9 cellular contexts compared by ENCODE assay signal in the genomic region with DNA sequence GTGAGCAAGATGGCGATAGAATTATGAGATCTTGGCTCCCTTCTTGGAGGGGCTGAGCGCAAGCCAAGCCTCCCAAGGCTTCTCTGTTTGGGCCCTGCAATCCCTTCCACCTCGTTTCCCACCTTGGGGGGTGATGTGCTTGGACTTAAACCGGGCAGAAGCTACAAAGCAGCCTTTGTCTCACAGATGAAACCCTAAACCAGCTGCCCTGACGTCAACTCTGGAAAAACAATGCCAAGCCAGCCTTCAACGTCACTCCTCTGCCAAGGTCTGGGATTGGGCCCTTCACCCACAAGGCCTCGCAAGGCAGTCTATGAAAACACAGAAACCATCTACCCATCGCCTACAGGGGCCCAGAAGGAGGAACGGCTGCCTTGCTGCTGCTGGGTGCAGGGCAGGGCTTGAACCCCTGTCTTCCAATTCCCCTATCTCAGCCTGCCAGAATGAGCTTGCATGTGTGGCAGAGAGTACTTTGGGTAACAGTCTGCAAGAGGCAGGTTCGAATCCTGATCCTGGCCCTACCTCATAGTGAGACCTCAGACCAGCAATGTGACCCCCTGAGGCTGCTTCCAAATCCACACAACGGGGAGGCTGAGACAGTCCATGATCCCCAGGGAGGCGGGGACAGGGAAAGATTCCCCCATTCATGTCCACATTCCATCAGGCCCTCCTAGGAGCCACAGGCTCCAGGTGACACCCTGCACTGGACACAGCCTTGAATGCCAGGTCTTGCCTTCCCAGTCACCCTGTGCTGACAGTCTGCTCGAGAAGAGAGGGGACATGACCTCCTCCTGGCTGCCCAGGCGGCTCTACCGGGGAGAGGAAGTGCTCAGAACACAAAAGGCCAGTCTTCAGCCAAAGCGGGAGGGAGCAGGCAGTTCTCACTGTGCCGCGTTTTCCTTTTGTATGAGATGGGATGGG. TPM values are rescaled to one million over a fixed set of nuclear protein-coding genes. Genes with fewer than 3 reads are reported as not detected.
DNase-seq lines count a peak whose midpoint lies in the region; ATAC-seq and TF ChIP-seq lines count a peak whose summit lies in the region.
"Had no signal": no experiment of that assay in that cellular context is flagged by ENCODE, and none has a peak within 500 bp of the region (broad histone marks: within the 10 kb centered on the region; RNA-seq: fewer than 3 reads in every experiment).

No MANE protein-coding gene starts in this region.

- H3K4me1 ChIP-seq in HUES6 (ENCODE audit: control insufficient read depth, insufficient read depth, low read length) (peaks cover 71% of the 10 kb centered on the region), adrenal gland (replicated peaks in 1 of 2) (peaks cover 33 to 76% of the 10 kb centered on the region in 2 donors), left ventricle myocardium inferior (peaks cover 73% of the 10 kb centered on the region)

- H3K36me3 ChIP-seq in HUES6 (ENCODE audit: control insufficient read depth, insufficient read depth, low read length) (no peaks in the 10 kb centered on the region), adrenal gland (replicated peaks in 1 of 2) (no peaks in the 10 kb centered on the region), left ventricle myocardium inferior (no peaks in the 10 kb centered on the region)

- H3K9ac ChIP-seq in HUES6 (ENCODE audit: low read length): peak overlapping the region; percentile 5
- H3K9ac ChIP-seq: KMS-11 had no signal

- H3K9me3 ChIP-seq in HUES6 (ENCODE audit: control insufficient read depth, insufficient read depth, low read depth, low read length) (no peaks in the 10 kb centered on the region), adrenal gland (replicated peaks in 1 of 3) (no peaks in the 10 kb centered on the region), left ventricle myocardium inferior (replicated peaks) (no peaks in the 10 kb centered on the region)

- TF ChIP-seq CTCF in adrenal gland (IDR thresholded peaks at IDR 0.05): peak in 1 of 6 experiments; percentile 19
- no peak for TF ChIP-seq CTCF in left ventricle myocardium inferior (IDR thresholded peaks at IDR 0.05; ENCODE audit: borderline replicate concordance)
- TF ChIP-seq CTCF in retinal pigment epithelial cell (conservative IDR thresholded peaks at IDR 0.05; ENCODE audit: low read depth, low read length): no peak

- no peak for ATAC-seq in activated CD4-positive, CD25-positive, alpha-beta regulatory T cell treated with anti-CD3 and anti-CD28 coated beads, Interleukin-2, amount 50 U/mL, for 24 hours
- ATAC-seq in HG02981 (IDR thresholded peaks at IDR 0.05; ENCODE audit: unreplicated experiment) (no peak), HG02642 (IDR thresholded peaks at IDR 0.05; ENCODE audit: poor library complexity, unreplicated experiment) (no peak)

- peak; percentile 72 to 86 (median 80) for DNase-seq in adrenal gland
- no peak for DNase-seq in left ventricle myocardium inferior
- DNase-seq in retinal pigment epithelial cell (ENCODE audit: low read depth): peak; percentile 90
- DNase-seq in RKO (ENCODE audit: low spot score): no peak

- H3K4me3 ChIP-seq in HUES6 (ENCODE audit: low read depth, low read length) (no peak overlapping the region), adrenal gland (no peak overlapping the region), left ventricle myocardium inferior (no peak overlapping the region), retinal pigment epithelial cell (ENCODE audit: low read length) (no peak overlapping the region)

- intact Hi-C loops in adrenal gland (cut with DNase I) (no loop called here), left ventricle myocardium inferior (cut with micrococcal nuclease) (no loop called here)

- peak overlapping the region; percentile 15; the same call in 1 of the 2 replicates for H3K27ac ChIP-seq in HUES6 (ENCODE audit: low read depth, low read length)
- peak overlapping the region; percentile 13 to 75 (median 34) for H3K27ac ChIP-seq in adrenal gland
- H3K27ac ChIP-seq in left ventricle myocardium inferior (replicated peaks): peak overlapping the region; percentile 79
- H3K27ac ChIP-seq: KMS-11 had no signal

- H3K27me3 ChIP-seq in HUES6 (ENCODE audit: control insufficient read depth, insufficient read depth, low read length) (no peaks in the 10 kb centered on the region), adrenal gland (no peaks in the 10 kb centered on the region), left ventricle myocardium inferior (ENCODE audit: low read depth) (no peaks in the 10 kb centered on the region)

- peak in 1 of 2 donors; percentile 46 for TF ChIP-seq POLR2A in adrenal gland (IDR thresholded peaks at IDR 0.05)

- WGBS in adrenal gland, 4 donors: 40 to 48% (median 43%) methylated on average over 12 to 18 of the region's 18 CpGs

RNA-seq across cellular contexts. Expression of a gene that starts 15.0 kb away (rescaled TPM):
- total RNA-seq in adrenal gland: 10 to 100 TPM; 13.5 to 23.4 (median 17.9) TPM
- polyA plus RNA-seq in adrenal gland: 10 to 100 TPM in 1 of 3 donors, 1 to 10 TPM in 2; 5.9 to 10.8 (median 9.7) TPM
- total RNA-seq in left ventricle myocardium inferior: 3.3 TPM

RNA-seq across cellular contexts. Expression of a gene that starts 39.1 kb away (rescaled TPM):
- total RNA-seq in adrenal gland (10 to 100 TPM; 18.1 to 46.9 (median 26.5) TPM), left ventricle myocardium inferior (35.9 TPM)
- polyA plus RNA-seq in adrenal gland: 10 to 100 TPM; 11.3 to 15.1 (median 12.5) TPM

Comparison
In these comparisons a context has a peak if more than half of its experiments do, and no peak if none do; other contexts are left out.
1. H3K27ac ChIP-seq: peak in every context shown above with its lines; median percentile 79 in left ventricle myocardium inferior; 34 in adrenal gland; 15 in HUES6.
2. DNase-seq: peak in adrenal gland (7 of 7) and retinal pigment epithelial cell (single experiment); none in left ventricle myocardium inferior (single experiment) and RKO (single experiment).